In genomic region chr20:45810191-45810590, GRCh38 we compare ENCODE assay signal across 21 cellular contexts. TPM values are rescaled to one million over a fixed set of nuclear protein-coding genes. Genes with fewer than 3 reads are reported as not detected.
"Had no signal": no experiment of that assay in that cellular context is flagged by ENCODE, and none has a peak within 500 bp of the region (broad histone marks: within the 10 kb centered on the region; RNA-seq: fewer than 3 reads in every experiment).

No MANE protein-coding gene starts in this region.

- DNase-seq: activated CD4-positive, alpha-beta T cell treated with anti-CD3 and anti-CD28 coated beads for 36 hours; activated CD4-positive, alpha-beta T cell treated with anti-CD3 and anti-CD28 coated beads, Interleukin-2, amount 50 U/mL, for 48 hours; activated gamma-delta T cell treated with Interleukin-2 at 50 U/mL for 16 hours; activated T-cell treated with anti-CD3 and anti-CD28 coated beads, Interleukin-2, amount 50 U/mL, for 4 hours; anterior cingulate cortex; brain microvascular endothelial cell; central memory CD4-positive, alpha-beta T cell; colonic mucosa; kidney; natural killer cell; stimulated activated CD4-positive, alpha-beta T cell treated with anti-CD3 and anti-CD28 coated beads, Interleukin-4, amount 100 ng/mL, for 24 hours; thyroid gland had no signal

- H3K9me3 ChIP-seq: colonic mucosa, thyroid gland had no signal

- H3K9me3 Mint-ChIP-seq: activated T-cell treated with anti-CD3 and anti-CD28 coated beads, Interleukin-2, amount 50 U/mL, for 4 hours; natural killer cell; stimulated activated memory B cell treated with anti-CD40 and anti-IgM and Interleukin-4, amounts not matched to agents 10 μg/mL and 1 μg/mL and 100 μg/mL, for 72 hours; T-helper 1 cell treated with Interleukin-12 subunit alpha and Interleukin-12 subunit beta and Interleukin-4 antibody, amounts not matched to agents 30 μg/mL and 1 μg/mL, for 36 hours; WTC11 had no signal

- ATAC-seq: activated CD4-positive, alpha-beta T cell treated with anti-CD3 and anti-CD28 coated beads for 36 hours; activated T-cell treated with anti-CD3 and anti-CD28 coated beads, Interleukin-2, amount 50 U/mL, for 4 hours; left lobe of liver; natural killer cell; sciatic nerve; stimulated activated memory B cell treated with anti-CD40 and anti-IgM and Interleukin-4, amounts not matched to agents 10 μg/mL and 1 μg/mL and 100 μg/mL, for 72 hours; WTC11 had no signal

- H3K27me3 ChIP-seq: brain microvascular endothelial cell, colonic mucosa, thyroid gland had no signal

- H3K4me3 Mint-ChIP-seq: activated CD4-positive, alpha-beta T cell treated with anti-CD3 and anti-CD28 coated beads for 36 hours; activated T-cell treated with anti-CD3 and anti-CD28 coated beads, Interleukin-2, amount 50 U/mL, for 4 hours; natural killer cell; stimulated activated memory B cell treated with anti-CD40 and anti-IgM and Interleukin-4, amounts not matched to agents 10 μg/mL and 1 μg/mL and 100 μg/mL, for 72 hours; T-helper 1 cell treated with Interleukin-12 subunit alpha and Interleukin-12 subunit beta and Interleukin-4 antibody, amounts not matched to agents 30 μg/mL and 1 μg/mL, for 36 hours; WTC11 had no signal

- H3K4me3 ChIP-seq: colonic mucosa, lung, smooth muscle cell, thyroid gland had no signal

- H3K27ac ChIP-seq: brain microvascular endothelial cell, colonic mucosa, thyroid gland had no signal

- H3K27me3 Mint-ChIP-seq: activated CD4-positive, alpha-beta T cell treated with anti-CD3 and anti-CD28 coated beads for 36 hours had no signal

- H3K27ac Mint-ChIP-seq: stimulated activated memory B cell treated with anti-CD40 and anti-IgM and Interleukin-4, amounts not matched to agents 10 μg/mL and 1 μg/mL and 100 μg/mL, for 72 hours; WTC11 had no signal

RNA-seq across cellular contexts. Expression of gene TNNC2, which starts 16.9 kb away (rescaled TPM):
- total RNA-seq: activated CD4-positive, alpha-beta T cell treated with anti-CD3 and anti-CD28 coated beads for 36 hours; activated T-cell treated with anti-CD3 and anti-CD28 coated beads, Interleukin-2, amount 50 U/mL, for 4 hours; frontal cortex; kidney; left lobe of liver had no signal

RNA-seq across cellular contexts. Expression of gene WFDC3, which starts 18.5 kb away (rescaled TPM):
- total RNA-seq: activated CD4-positive, alpha-beta T cell treated with anti-CD3 and anti-CD28 coated beads for 36 hours; activated T-cell treated with anti-CD3 and anti-CD28 coated beads, Interleukin-2, amount 50 U/mL, for 4 hours; frontal cortex; left lobe of liver; natural killer cell; smooth muscle cell; subcutaneous adipose tissue; WTC11 had no signal
